Comparison of ENCODE assay signal across 10 cellular contexts in genomic region chr3:159796744-159797143, GRCh38. TPM values are rescaled to one million over a fixed set of nuclear protein-coding genes. Genes with fewer than 3 reads are reported as not detected.
A peak's percentile ranks its signal among the peaks of the same experiment; 100 is the strongest.
DNase-seq lines count a peak whose midpoint lies in the region; ATAC-seq and TF ChIP-seq lines count a peak whose summit lies in the region.
"Had no signal": no experiment of that assay in that cellular context is flagged by ENCODE, and none has a peak within 500 bp of the region (broad histone marks: within the 10 kb centered on the region; RNA-seq: fewer than 3 reads in every experiment).

No MANE protein-coding gene starts in this region.

- TF ChIP-seq CTCF in chondrocyte (IDR thresholded peaks at IDR 0.05) (no peak), kidney epithelial cell (IDR thresholded peaks at IDR 0.05; ENCODE audit: insufficient read depth, low read length, poor library complexity, severe bottlenecking) (no peak)

- no peak overlapping the region for H3K4me3 ChIP-seq in kidney epithelial cell (ENCODE audit: low read depth, low read length)

- H3K36me3 ChIP-seq in kidney epithelial cell (ENCODE audit: control insufficient read depth, insufficient read depth, low read length) = no peaks in the 10 kb centered on the region

- ATAC-seq in natural killer cell treated with Interleukin-12 subunit alpha and Interleukin-12 subunit beta and Interleukin-15 and Interleukin-18, amount 100 ng/mL, for 72 hours = no peak
- no peak for ATAC-seq in GM21447 (IDR thresholded peaks at IDR 0.05; ENCODE audit: unreplicated experiment)
- ATAC-seq: Panc1 had no signal

- H3K27ac ChIP-seq in substantia nigra (ENCODE audit: low read depth, low read length, poor library complexity, severe bottlenecking) = peak overlapping the region; percentile 96
- H3K27ac ChIP-seq: 22Rv1 had no signal

- no peaks in the 10 kb centered on the region for H3K9me3 Mint-ChIP-seq in chondrocyte (ENCODE audit: low read depth)
- H3K9me3 Mint-ChIP-seq in natural killer cell treated with Interleukin-12 subunit alpha and Interleukin-12 subunit beta and Interleukin-15 and Interleukin-18, amount 100 ng/mL, for 72 hours = no peaks in the 10 kb centered on the region

- peak; percentile 9 for DNase-seq in DMS153 (lab: John Stamatoyannopoulos, UW)
- DNase-seq in DMS153 treated with DMSO at 0.1 percent for 48 hours (lab: John Stamatoyannopoulos, UW; ENCODE audit: unreplicated experiment) = no peak
- DNase-seq in chondrocyte (ENCODE audit: low spot score) = no peak
- DNase-seq in kidney epithelial cell (ENCODE audit: low read depth) = peak; percentile 78
- no peak for DNase-seq in substantia nigra (lab: John Stamatoyannopoulos, UW)
- DNase-seq in natural killer cell treated with Interleukin-12 subunit alpha and Interleukin-12 subunit beta and Interleukin-15 and Interleukin-18, amount 100 ng/mL, for 72 hours (ENCODE audit: low spot score) = no peak
- DNase-seq in NCI-H748 (lab: John Stamatoyannopoulos, UW; ENCODE audit: unreplicated experiment) = no peak

- H3K4me3 Mint-ChIP-seq in chondrocyte (ENCODE audit: unreplicated experiment) = no peak overlapping the region
- H3K4me3 Mint-ChIP-seq in natural killer cell treated with Interleukin-12 subunit alpha and Interleukin-12 subunit beta and Interleukin-15 and Interleukin-18, amount 100 ng/mL, for 72 hours = no peak overlapping the region

- peaks cover 66% of the 10 kb centered on the region for H3K4me1 Mint-ChIP-seq in chondrocyte (ENCODE audit: low read depth)
- no peaks in the 10 kb centered on the region for H3K4me1 Mint-ChIP-seq in natural killer cell treated with Interleukin-12 subunit alpha and Interleukin-12 subunit beta and Interleukin-15 and Interleukin-18, amount 100 ng/mL, for 72 hours (ENCODE audit: low read depth in 2 of 2)

- H3K27me3 ChIP-seq in kidney epithelial cell (ENCODE audit: control insufficient read depth, insufficient read depth, low read length) = no peaks in the 10 kb centered on the region

- no peaks in the 10 kb centered on the region for H3K27me3 Mint-ChIP-seq in chondrocyte (ENCODE audit: low read depth)
- peaks cover 3 to 15% of the 10 kb centered on the region in 2 donors for H3K27me3 Mint-ChIP-seq in natural killer cell treated with Interleukin-12 subunit alpha and Interleukin-12 subunit beta and Interleukin-15 and Interleukin-18, amount 100 ng/mL, for 72 hours

- peak overlapping the region; percentile 68 for H3K27ac Mint-ChIP-seq in chondrocyte (ENCODE audit: unreplicated experiment)
- H3K27ac Mint-ChIP-seq in natural killer cell treated with Interleukin-12 subunit alpha and Interleukin-12 subunit beta and Interleukin-15 and Interleukin-18, amount 100 ng/mL, for 72 hours = no peak overlapping the region

- peaks cover 1% of the 10 kb centered on the region for H3K36me3 Mint-ChIP-seq in chondrocyte (ENCODE audit: low read depth)
- H3K36me3 Mint-ChIP-seq in natural killer cell treated with Interleukin-12 subunit alpha and Interleukin-12 subunit beta and Interleukin-15 and Interleukin-18, amount 100 ng/mL, for 72 hours = no peaks in the 10 kb centered on the region

RNA-seq across cellular contexts. Expression of gene SCHIP1, which starts 42.9 kb away (rescaled TPM):
- total RNA-seq in chondrocyte (7.1 to 10.6 TPM (median 7.5 TPM) in 3 replicates), kidney epithelial cell (5.8 and 6.4 TPM in 2 replicates)
- not detected for total RNA-seq in natural killer cell treated with Interleukin-12 subunit alpha and Interleukin-12 subunit beta and Interleukin-15 and Interleukin-18, amount 100 ng/mL, for 72 hours

Comparison
In these comparisons a context has a peak if more than half of its experiments do, and no peak if none do; other contexts are left out.
1. DNase-seq: peak in DMS153 (single experiment) and kidney epithelial cell (single experiment); none in DMS153 treated with DMSO at 0.1 percent for 48 hours (single experiment), chondrocyte (single experiment), substantia nigra (0 of 49), natural killer cell treated with Interleukin-12 subunit alpha and Interleukin-12 subunit beta and Interleukin-15 and Interleukin-18, amount 100 ng/mL, for 72 hours (single experiment) and NCI-H748 (single experiment).